13 cellular contexts compared by ENCODE assay signal in the genomic region with DNA sequence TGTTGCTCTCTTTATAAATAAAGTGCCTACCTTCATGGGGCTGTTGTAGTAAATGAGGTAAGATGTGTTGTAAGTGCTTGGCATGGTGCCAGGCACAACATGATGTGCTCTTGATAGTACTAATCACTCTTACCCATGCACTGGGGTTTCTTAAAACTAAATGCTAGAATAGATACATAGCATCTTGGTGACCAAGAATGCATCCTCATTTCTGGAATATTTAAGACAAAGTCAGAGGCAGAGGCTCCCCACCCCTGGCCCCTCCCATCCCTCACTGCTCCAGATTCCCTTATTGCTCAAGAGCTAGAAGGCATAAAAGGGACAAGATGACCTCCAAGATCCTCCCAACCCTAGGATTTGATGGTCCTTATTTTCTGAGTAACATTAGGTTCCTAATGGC.
A peak's percentile ranks its signal among the peaks of the same experiment; 100 is the strongest.
DNase-seq lines count a peak whose midpoint lies in the region; ATAC-seq and TF ChIP-seq lines count a peak whose summit lies in the region.
"Had no signal": no experiment of that assay in that cellular context is flagged by ENCODE, and none has a peak within 500 bp of the region (broad histone marks: within the 10 kb centered on the region; RNA-seq: fewer than 3 reads in every experiment).

No MANE protein-coding gene starts in this region.

- H3K79me2 ChIP-seq in fibroblast of lung (ENCODE audit: control insufficient read depth, insufficient read depth, low read length) = no peaks in the 10 kb centered on the region

- H3K27ac ChIP-seq in fibroblast of lung (ENCODE audit: insufficient read depth, low read length) (no peak overlapping the region), stomach (no peak overlapping the region), esophagus squamous epithelium (no peak overlapping the region)
- H3K27ac ChIP-seq: tibial artery had no signal

- no peak overlapping the region for H3K4me3 Mint-ChIP-seq in activated T-cell treated with anti-CD3 and anti-CD28 coated beads, Interleukin-2, amount 50 U/mL, for 4 hours
- H3K4me3 Mint-ChIP-seq: activated CD4-positive, alpha-beta memory T cell treated with anti-CD3 and anti-CD28 coated beads, Interleukin-2, amount 10 ng/mL, durations not matched to agents 7 days and 5 days; activated naive CD8-positive, alpha-beta T cell treated with anti-CD3 and anti-CD28 coated beads, Interleukin-2, amount 10 ng/mL, durations not matched to agents 7 days and 5 days; B cell had no signal

- no peak overlapping the region for H3K4me3 ChIP-seq in fibroblast of lung (replicated peaks in 1 of 4; ENCODE audit: control extremely low read depth in 1 of 4, insufficient read depth in 1 of 4, low read depth in 3 of 4, low read length in 4 of 4)
- no peak overlapping the region for H3K4me3 ChIP-seq in stomach
- H3K4me3 ChIP-seq in esophagus squamous epithelium = no peak overlapping the region
- H3K4me3 ChIP-seq: tibial artery had no signal

- no peak overlapping the region for H3K9ac ChIP-seq in fibroblast of lung (ENCODE audit: insufficient read depth, low read length)

- no peak for TF ChIP-seq EP300 in stomach (IDR thresholded peaks at IDR 0.05)

- H4K20me1 ChIP-seq in fibroblast of lung (ENCODE audit: control insufficient read depth, extremely low read depth, insufficient read depth, low read length) = no peaks in the 10 kb centered on the region

- no peaks in the 10 kb centered on the region for H3K27me3 Mint-ChIP-seq in activated T-cell treated with anti-CD3 and anti-CD28 coated beads, Interleukin-2, amount 50 U/mL, for 4 hours (ENCODE audit: low read depth)
- H3K27me3 Mint-ChIP-seq: activated CD4-positive, alpha-beta memory T cell treated with anti-CD3 and anti-CD28 coated beads, Interleukin-2, amount 10 ng/mL, durations not matched to agents 7 days and 5 days; B cell had no signal

- ATAC-seq in activated T-cell treated with anti-CD3 and anti-CD28 coated beads, Interleukin-2, amount 50 U/mL, for 4 hours = no peak

- DNase-seq in NCI-H526 (lab: John Stamatoyannopoulos, UW) = peak; percentile 34 to 43
- DNase-seq in NCI-H526 treated with DMSO at 0.1 percent for 48 hours (lab: John Stamatoyannopoulos, UW) = no peak
- DNase-seq in NCI-H345 (lab: John Stamatoyannopoulos, UW) = peak; percentile 26
- peak; percentile 3 to 8 for DNase-seq in fibroblast of lung (ENCODE audit: low read depth in 2 of 2)
- DNase-seq in stomach = peak; percentile 40
- no peak for DNase-seq in activated T-cell treated with anti-CD3 and anti-CD28 coated beads, Interleukin-2, amount 50 U/mL, for 4 hours
- no peak for DNase-seq in ACHN
- no peak for DNase-seq in esophagus squamous epithelium (lab: John Stamatoyannopoulos, UW)
- DNase-seq: activated CD4-positive, alpha-beta memory T cell treated with anti-CD3 and anti-CD28 coated beads, Interleukin-2, amount 10 ng/mL, durations not matched to agents 7 days and 5 days; activated naive CD8-positive, alpha-beta T cell treated with anti-CD3 and anti-CD28 coated beads, Interleukin-2, amount 10 ng/mL, durations not matched to agents 7 days and 5 days; NCI-H524 treated with DMSO at 0.1 percent for 48 hours had no signal

- H3K27me3 ChIP-seq in fibroblast of lung (ENCODE audit: control insufficient read depth, insufficient read depth, low read length) (no peaks in the 10 kb centered on the region), stomach (no peaks in the 10 kb centered on the region), esophagus squamous epithelium (no peaks in the 10 kb centered on the region)
- H3K27me3 ChIP-seq: tibial artery had no signal

- no peak overlapping the region for H2AFZ ChIP-seq in fibroblast of lung (ENCODE audit: low read length)

- no peak overlapping the region for H3K4me2 ChIP-seq in fibroblast of lung (ENCODE audit: extremely low read depth, insufficient read depth, low read length)

- TF ChIP-seq POLR2A in stomach (IDR thresholded peaks at IDR 0.05) (no peak), esophagus squamous epithelium (IDR thresholded peaks at IDR 0.05) (no peak)

- H3K9me3 Mint-ChIP-seq in activated T-cell treated with anti-CD3 and anti-CD28 coated beads, Interleukin-2, amount 50 U/mL, for 4 hours = no peaks in the 10 kb centered on the region
- H3K9me3 Mint-ChIP-seq: activated CD4-positive, alpha-beta memory T cell treated with anti-CD3 and anti-CD28 coated beads, Interleukin-2, amount 10 ng/mL, durations not matched to agents 7 days and 5 days; activated naive CD8-positive, alpha-beta T cell treated with anti-CD3 and anti-CD28 coated beads, Interleukin-2, amount 10 ng/mL, durations not matched to agents 7 days and 5 days had no signal

- no peaks in the 10 kb centered on the region for H3K9me3 ChIP-seq in fibroblast of lung (ENCODE audit: control insufficient read depth, insufficient read depth, low read depth, low read length)
- no peaks in the 10 kb centered on the region for H3K9me3 ChIP-seq in stomach
- H3K9me3 ChIP-seq in esophagus squamous epithelium = no peaks in the 10 kb centered on the region
- H3K9me3 ChIP-seq: tibial artery had no signal

- intact Hi-C loops in stomach (cut with DNase I; ENCODE audit: low total_unique reads) = no loop called here
- intact Hi-C loops in esophagus squamous epithelium (cut with DNase I) = no loop called here

- no peaks in the 10 kb centered on the region for H3K4me1 ChIP-seq in fibroblast of lung (ENCODE audit: control insufficient read depth, extremely low read depth, insufficient read depth, low read length)
- no peaks in the 10 kb centered on the region for H3K4me1 ChIP-seq in stomach
- H3K4me1 ChIP-seq in esophagus squamous epithelium = peaks cover 0 to 4% (median 0%) of the 10 kb centered on the region in 3 donors
- H3K4me1 ChIP-seq: tibial artery had no signal

- TF ChIP-seq CTCF in fibroblast of lung (conservative IDR thresholded peaks at IDR 0.05 in 1 of 2, IDR thresholded peaks at IDR 0.05 in 1 of 2; ENCODE audit: low read depth in 1 of 2, low read length in 2 of 2) (no peak), stomach (IDR thresholded peaks at IDR 0.05) (no peak), esophagus squamous epithelium (IDR thresholded peaks at IDR 0.05) (no peak)

- H3K4me1 Mint-ChIP-seq in activated T-cell treated with anti-CD3 and anti-CD28 coated beads, Interleukin-2, amount 50 U/mL, for 4 hours (ENCODE audit: low read depth) = peaks cover 2% of the 10 kb centered on the region
- H3K4me1 Mint-ChIP-seq: activated CD4-positive, alpha-beta memory T cell treated with anti-CD3 and anti-CD28 coated beads, Interleukin-2, amount 10 ng/mL, durations not matched to agents 7 days and 5 days had no signal

- H3K36me3 ChIP-seq in fibroblast of lung (ENCODE audit: control insufficient read depth, insufficient read depth, low read length) = no peaks in the 10 kb centered on the region
- no peaks in the 10 kb centered on the region for H3K36me3 ChIP-seq in stomach
- no peaks in the 10 kb centered on the region for H3K36me3 ChIP-seq in esophagus squamous epithelium
- H3K36me3 ChIP-seq: tibial artery had no signal

- no peaks in the 10 kb centered on the region for H3K36me3 Mint-ChIP-seq in activated T-cell treated with anti-CD3 and anti-CD28 coated beads, Interleukin-2, amount 50 U/mL, for 4 hours (ENCODE audit: insufficient read depth)
- H3K36me3 Mint-ChIP-seq: activated naive CD8-positive, alpha-beta T cell treated with anti-CD3 and anti-CD28 coated beads, Interleukin-2, amount 10 ng/mL, durations not matched to agents 7 days and 5 days had no signal

- in situ Hi-C loops in ACHN (cut with HindIII; ENCODE audit: low pct_ligation_motif_present, low pct_unique_long_range_greater_than_20kb, low sequenced_read_pairs) = no loop called here

Comparison
In these comparisons a context has a peak if more than half of its experiments do, and no peak if none do; other contexts are left out.
1. DNase-seq: peak in NCI-H526 (2 of 2), NCI-H345 (single experiment), fibroblast of lung (2 of 2) and stomach (single experiment); none in NCI-H526 treated with DMSO at 0.1 percent for 48 hours (single experiment), activated T-cell treated with anti-CD3 and anti-CD28 coated beads, Interleukin-2, amount 50 U/mL, for 4 hours (single experiment), ACHN (single experiment) and esophagus squamous epithelium (single experiment).